ENCODE assay signal across 1 cellular context in genomic region chr6:137165375-137166246, GRCh38.
TF ChIP-seq lines count a peak whose summit lies in the region.

No MANE protein-coding gene starts in this region.

TF ChIP-seq in GM23338, 12 proteins besides CTCF, POLR2A, EP300 and RAD21 (continued from another document):
- no peak for TF ChIP-seq ETS1 (IDR thresholded peaks at IDR 0.05)
- no peak for TF ChIP-seq ZNF331 (CRISPR knock-in tag; IDR thresholded peaks at IDR 0.05; ENCODE audit: low read depth)
- no peak for TF ChIP-seq STAT1 (IDR thresholded peaks at IDR 0.05; ENCODE audit: unreplicated experiment)
- no peak for TF ChIP-seq CREB1 (CRISPR knock-in tag; IDR thresholded peaks at IDR 0.05; ENCODE audit: low read depth)
